ENCODE assay signal across 29 cellular contexts in the genomic region with DNA sequence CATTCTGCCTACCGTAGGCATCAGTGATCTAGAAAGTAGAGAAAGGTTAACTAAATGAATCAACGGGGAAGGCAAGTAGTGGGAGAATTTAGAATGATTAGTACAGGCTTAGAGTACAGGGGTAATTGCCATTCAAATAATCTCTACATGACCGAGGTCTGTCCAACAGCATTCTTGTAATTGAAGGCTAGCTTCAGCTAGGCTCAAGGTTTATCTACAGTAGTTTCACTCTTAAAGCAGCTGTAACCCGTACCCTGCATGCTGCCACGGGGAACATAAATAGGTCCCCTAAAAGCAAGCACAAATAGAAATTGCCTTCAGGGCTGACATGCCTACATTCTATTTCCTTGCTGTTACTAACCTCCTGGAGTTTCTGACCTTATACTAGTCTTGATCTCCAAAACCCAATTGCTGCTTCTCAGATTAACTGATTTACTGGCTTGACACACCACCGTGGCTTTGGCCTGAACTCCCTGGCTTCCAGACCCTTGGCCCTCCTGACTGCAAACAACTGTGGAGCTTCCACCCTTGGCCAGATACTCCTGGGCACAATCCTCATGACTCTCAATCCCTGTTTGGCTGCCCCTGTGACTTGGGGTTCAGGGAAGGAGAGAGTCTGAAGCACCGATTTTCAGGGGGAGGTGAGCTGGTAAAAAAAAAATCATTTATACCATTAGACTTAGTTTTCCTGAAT.
DNase-seq lines count a peak whose midpoint lies in the region; ATAC-seq, FAIRE-seq and TF ChIP-seq lines count a peak whose summit lies in the region.
"Had no signal": no experiment of that assay in that cellular context is flagged by ENCODE, and none has a peak within 500 bp of the region (broad histone marks: within the 10 kb centered on the region; RNA-seq: fewer than 3 reads in every experiment).

No MANE protein-coding gene starts in this region.

- TF ChIP-seq CTCF in H1 (IDR thresholded peaks at IDR 0.05; ENCODE audit: control extremely low read depth in 1 of 3, insufficient read depth in 1 of 3, low read depth in 1 of 3, low read length in 3 of 3) (no peak), right lobe of liver (IDR thresholded peaks at IDR 0.05) (no peak)

- TF ChIP-seq POLR2A in H1 (IDR thresholded peaks at IDR 0.05; ENCODE audit: control extremely low read depth in 1 of 2, low read depth in 2 of 2, low read length in 2 of 2) (no peak), right lobe of liver (IDR thresholded peaks at IDR 0.05) (no peak), H54 (IDR thresholded peaks at IDR 0.05; ENCODE audit: low read depth, low read length) (no peak)

- TF ChIP-seq EP300 in H1 (IDR thresholded peaks at IDR 0.05; ENCODE audit: borderline replicate concordance in 1 of 2, low read depth in 2 of 2, low read length in 2 of 2): no peak

- no peak overlapping the region for H2BK15ac ChIP-seq in H1 (ENCODE audit: low read length)

- H3K4me3 ChIP-seq in H1 (ENCODE audit: extremely low read depth in 1 of 4, insufficient read depth in 2 of 4, low read depth in 3 of 4, low read length in 4 of 4): no peak overlapping the region
- no peak overlapping the region for H3K4me3 ChIP-seq in right lobe of liver
- H3K4me3 ChIP-seq: ascending aorta; BLaER1 treated with 17β-estradiol and CSF1 and Interleukin-3, amounts not matched to agents 10 nM and 100 nM; spleen had no signal

- H2AK5ac ChIP-seq in H1 (ENCODE audit: low read depth, low read length): no peak overlapping the region

- H2BK120ac ChIP-seq in H1 (replicated peaks; ENCODE audit: low read depth, low read length): no peak overlapping the region

- CTCF ChIA-PET in H1 (lab: Charles Lee; ENCODE audit: partially characterized antibody): interaction anchor here (0.8 to 0.9 kb wide), 2 partner anchors 9 to 13 kb away, joined by 3 read pairs; no protein-coding TSS in a partner anchor

- H3K4ac ChIP-seq in H1 (replicated peaks; ENCODE audit: insufficient read length, low read depth, low read length): no peak overlapping the region

- no peak overlapping the region for H4K5ac ChIP-seq in H1 (ENCODE audit: insufficient read length, low read depth, low read length)

- ATAC-seq in right lobe of liver: peak; percentile 41 to 75 (median 70)
- ATAC-seq in stimulated activated memory B cell treated with anti-CD40 and anti-IgM and Interleukin-4, amounts not matched to agents 10 μg/mL and 1 μg/mL and 100 μg/mL, for 72 hours: peak; percentile 20
- ATAC-seq: natural killer cell treated with Interleukin-12 subunit alpha and Interleukin-12 subunit beta and Interleukin-15 and Interleukin-18, amount 100 ng/mL, for 72 hours; PC-3; T-helper 17 cell had no signal

- H3K79me2 ChIP-seq in H1 (ENCODE audit: control insufficient read depth in 1 of 2, insufficient read depth in 2 of 2, low read length in 2 of 2): no peaks in the 10 kb centered on the region

- H4K20me1 ChIP-seq in H1 (replicated peaks in 1 of 2; ENCODE audit: control insufficient read depth in 1 of 2, insufficient read depth in 2 of 2, low read length in 2 of 2): no peaks in the 10 kb centered on the region
- H4K20me1 ChIP-seq: BLaER1 treated with 17β-estradiol and CSF1 and Interleukin-3, amounts not matched to agents 10 nM and 100 nM had no signal

- H2BK5ac ChIP-seq in H1 (ENCODE audit: low read depth, low read length): no peak overlapping the region

- no peak for TF ChIP-seq RAD21 in H1 (IDR thresholded peaks at IDR 0.05 in 1 of 2, conservative IDR thresholded peaks at IDR 0.05 in 1 of 2; ENCODE audit: low read depth in 2 of 2, low read length in 2 of 2)

- H3K18ac ChIP-seq in H1 (ENCODE audit: extremely low read depth, low read length): no peak overlapping the region

- H2BK20ac ChIP-seq in H1 (ENCODE audit: low read length): 0 out of 2 replicates have a peak overlapping the region, but pooled peaks have one; percentile 3

- peaks cover 7% of the 10 kb centered on the region for H3K4me1 Mint-ChIP-seq in activated T-cell treated with anti-CD3 and anti-CD28 coated beads, Interleukin-2, amount 50 U/mL, for 24 hours (ENCODE audit: low read depth)
- H3K4me1 Mint-ChIP-seq in stimulated activated memory B cell treated with anti-CD40 and anti-IgM and Interleukin-4, amounts not matched to agents 10 μg/mL and 1 μg/mL and 100 μg/mL, for 72 hours: peaks cover 20% of the 10 kb centered on the region

- H3K27ac ChIP-seq in H1 (ENCODE audit: low read depth, low read length): no peak overlapping the region
- peak overlapping the region; percentile 71 to 80 (median 77) for H3K27ac ChIP-seq in right lobe of liver
- H3K27ac ChIP-seq: ascending aorta; BLaER1 treated with 17β-estradiol and CSF1 and Interleukin-3, amounts not matched to agents 10 nM and 100 nM; spleen had no signal

- H3K23ac ChIP-seq in H1 (ENCODE audit: insufficient read length): no peak overlapping the region

- H3K36me3 ChIP-seq in H1 (ENCODE audit: control insufficient read depth in 2 of 4, insufficient read depth in 4 of 4, low read length in 3 of 4): no peaks in the 10 kb centered on the region
- H3K36me3 ChIP-seq in right lobe of liver: no peaks in the 10 kb centered on the region
- H3K36me3 ChIP-seq: ascending aorta, spleen had no signal

- H3K14ac ChIP-seq in H1 (ENCODE audit: insufficient read length): no peak overlapping the region

- no peak overlapping the region for H2BK12ac ChIP-seq in H1 (ENCODE audit: low read depth, low read length)

- no peaks in the 10 kb centered on the region for H3K27me3 Mint-ChIP-seq in activated T-cell treated with anti-CD3 and anti-CD28 coated beads, Interleukin-2, amount 50 U/mL, for 24 hours
- no peaks in the 10 kb centered on the region for H3K27me3 Mint-ChIP-seq in stimulated activated memory B cell treated with anti-CD40 and anti-IgM and Interleukin-4, amounts not matched to agents 10 μg/mL and 1 μg/mL and 100 μg/mL, for 72 hours
- H3K27me3 Mint-ChIP-seq: IgD-negative memory B cell; natural killer cell treated with Interleukin-12 subunit alpha and Interleukin-12 subunit beta and Interleukin-15 and Interleukin-18, amount 100 ng/mL, for 72 hours; T-helper 17 cell had no signal

- H3K9me3 ChIP-seq in H1 (ENCODE audit: insufficient read depth in 2 of 2, low read depth in 1 of 2, low read length in 1 of 2): peaks cover 2 to 6% of the 10 kb centered on the region in 2 experiments; a peak in 1 of 4 replicates
- no peaks in the 10 kb centered on the region for H3K9me3 ChIP-seq in right lobe of liver
- H3K9me3 ChIP-seq: ascending aorta had no signal

- H3K4me1 ChIP-seq in H1 (replicated peaks in 1 of 4; ENCODE audit: control insufficient read depth in 3 of 4, insufficient read depth in 4 of 4, low read length in 3 of 4) (no peaks in the 10 kb centered on the region), right lobe of liver (peaks cover 0 to 25% (median 10%) of the 10 kb centered on the region in 4 donors)
- H3K4me1 ChIP-seq: ascending aorta; BLaER1 treated with 17β-estradiol and CSF1 and Interleukin-3, amounts not matched to agents 10 nM and 100 nM; spleen had no signal

- H3K4me3 Mint-ChIP-seq in activated T-cell treated with anti-CD3 and anti-CD28 coated beads, Interleukin-2, amount 50 U/mL, for 24 hours: no peak overlapping the region
- no peak overlapping the region for H3K4me3 Mint-ChIP-seq in stimulated activated memory B cell treated with anti-CD40 and anti-IgM and Interleukin-4, amounts not matched to agents 10 μg/mL and 1 μg/mL and 100 μg/mL, for 72 hours
- H3K4me3 Mint-ChIP-seq: activated naive CD4-positive, alpha-beta T cell treated with anti-CD3 and anti-CD28 coated beads for 36 hours; HFFc6; IgD-negative memory B cell; natural killer cell treated with Interleukin-12 subunit alpha and Interleukin-12 subunit beta and Interleukin-15 and Interleukin-18, amount 100 ng/mL, for 72 hours; T-helper 17 cell had no signal

- no peak overlapping the region for H3K9ac ChIP-seq in H1 (replicated peaks in 1 of 4; ENCODE audit: extremely low read depth in 1 of 4, low read depth in 3 of 4, low read length in 3 of 4)
- H3K9ac ChIP-seq: BLaER1 treated with 17β-estradiol and CSF1 and Interleukin-3, amounts not matched to agents 10 nM and 100 nM had no signal

- no peak overlapping the region for H3K4me2 ChIP-seq in H1 (ENCODE audit: insufficient read depth in 1 of 2, low read depth in 2 of 2, low read length in 2 of 2)
- H3K4me2 ChIP-seq: BLaER1 treated with 17β-estradiol and CSF1 and Interleukin-3, amounts not matched to agents 10 nM and 100 nM had no signal

- WGBS in H1 (ENCODE audit: extremely low coverage in 1 of 2, insufficient coverage in 1 of 2, insufficient read length in 1 of 2, insufficient replicate concordance in 2 of 2, low coverage in 1 of 2, low lambda C conversion rate in 2 of 2, missing lambda C conversion rate in 1 of 2), 2 experiments: 88% methylated on average over 7 of the region's 7 CpGs; no CpG with 5 or more reads in 1 of the 2 experiments
- WGBS in right lobe of liver (ENCODE audit: insufficient coverage, low coverage, low lambda C conversion rate, missing lambda C conversion rate): 34% methylated on average over 7 of the region's 7 CpGs

- no peak for DNase-seq in activated T-cell treated with anti-CD3 and anti-CD28 coated beads, Interleukin-2, amount 50 U/mL, for 24 hours
- no peak for DNase-seq in activated T-cell treated with anti-CD3 and anti-CD28 coated beads for 4 hours
- no peak for DNase-seq in H1 (ENCODE audit: low read depth in 1 of 2, low spot score in 2 of 2)
- DNase-seq in right lobe of liver: peak in 2 of 3 donors; percentile 69 to 75
- DNase-seq in NCI-H1930 (lab: John Stamatoyannopoulos, UW): no peak
- no peak for DNase-seq in activated effector memory CD4-positive, alpha-beta T cell treated with Interleukin-2 at 50 U/mL for 16 hours
- no peak for DNase-seq in H54 (ENCODE audit: insufficient read length, low spot score)
- DNase-seq: activated naive CD4-positive, alpha-beta T cell treated with anti-CD3 and anti-CD28 coated beads for 36 hours; cerebellar nuclear complex; effector CD4-positive, alpha-beta T cell; erythroblast; HFFc6; kidney glomerular epithelial cell; NCI-H1436 treated with DMSO at 0.1 percent for 48 hours; NCI-H2171 treated with DMSO at 0.1 percent for 48 hours; NCI-H526 treated with DMSO at 0.1 percent for 48 hours; PC-3; spleen; stimulated activated CD4-positive, alpha-beta T cell treated with anti-CD3 and anti-CD28 coated beads, Interleukin-4, amount 100 ng/mL, for 4 hours; T-helper 17 cell had no signal

- no peak overlapping the region for H3K56ac ChIP-seq in H1 (replicated peaks; ENCODE audit: insufficient read length, low read depth, low read length)

- no peak for FAIRE-seq in H1 (lab: Jason Lieb, UNC)
- no peak for FAIRE-seq in H54 (lab: Jason Lieb, UNC)
- FAIRE-seq: D721Med, frontal cortex, urothelium cell line had no signal

- H3K27ac Mint-ChIP-seq in activated T-cell treated with anti-CD3 and anti-CD28 coated beads, Interleukin-2, amount 50 U/mL, for 24 hours: peak overlapping the region; percentile 9
- H3K27ac Mint-ChIP-seq in stimulated activated memory B cell treated with anti-CD40 and anti-IgM and Interleukin-4, amounts not matched to agents 10 μg/mL and 1 μg/mL and 100 μg/mL, for 72 hours: peak overlapping the region; percentile 6
- H3K27ac Mint-ChIP-seq: activated naive CD4-positive, alpha-beta T cell treated with anti-CD3 and anti-CD28 coated beads for 36 hours; HFFc6; IgD-negative memory B cell; progenitor cell of endocrine pancreas; T-helper 17 cell had no signal

- H3K27me3 ChIP-seq in H1 (replicated peaks in 1 of 4; ENCODE audit: control insufficient read depth in 3 of 4, extremely low read depth in 1 of 4, insufficient read depth in 3 of 4, low read length in 3 of 4) (no peaks in the 10 kb centered on the region), right lobe of liver (no peaks in the 10 kb centered on the region)
- H3K27me3 ChIP-seq: ascending aorta; BLaER1 treated with 17β-estradiol and CSF1 and Interleukin-3, amounts not matched to agents 10 nM and 100 nM; spleen had no signal

- no peak overlapping the region for H4K8ac ChIP-seq in H1 (ENCODE audit: extremely low read depth, insufficient read depth, low read length)

- no peaks in the 10 kb centered on the region for H3K36me3 Mint-ChIP-seq in activated T-cell treated with anti-CD3 and anti-CD28 coated beads, Interleukin-2, amount 50 U/mL, for 24 hours (ENCODE audit: low read depth)
- no peaks in the 10 kb centered on the region for H3K36me3 Mint-ChIP-seq in stimulated activated memory B cell treated with anti-CD40 and anti-IgM and Interleukin-4, amounts not matched to agents 10 μg/mL and 1 μg/mL and 100 μg/mL, for 72 hours
- H3K36me3 Mint-ChIP-seq: IgD-negative memory B cell had no signal

- intact Hi-C loops in right lobe of liver (cut with DNase I): no loop called here

- no peak overlapping the region; the same call in 1 of the 2 replicates for H2AFZ ChIP-seq in H1 (ENCODE audit: low read length)

- H3K79me1 ChIP-seq in H1 (ENCODE audit: low read depth, low read length): no peaks in the 10 kb centered on the region

- H4K91ac ChIP-seq in H1 (replicated peaks; ENCODE audit: insufficient read length, low read length): no peak overlapping the region

- no peaks in the 10 kb centered on the region for H3K23me2 ChIP-seq in H1 (ENCODE audit: low read depth, low read length)

- H3K9me3 Mint-ChIP-seq in activated T-cell treated with anti-CD3 and anti-CD28 coated beads, Interleukin-2, amount 50 U/mL, for 24 hours: peaks cover 6% of the 10 kb centered on the region
- peaks cover 3% of the 10 kb centered on the region for H3K9me3 Mint-ChIP-seq in stimulated activated memory B cell treated with anti-CD40 and anti-IgM and Interleukin-4, amounts not matched to agents 10 μg/mL and 1 μg/mL and 100 μg/mL, for 72 hours

- POLR2A ChIA-PET in H1 (lab: Charles Lee; ENCODE audit: partially characterized antibody): no interaction called here

Comparison
In these comparisons a context has a peak if more than half of its experiments do, and no peak if none do; other contexts are left out.
1. DNase-seq: peak in right lobe of liver (2 of 3); none in activated T-cell treated with anti-CD3 and anti-CD28 coated beads, Interleukin-2, amount 50 U/mL, for 24 hours (single experiment), activated T-cell treated with anti-CD3 and anti-CD28 coated beads for 4 hours (single experiment), H1 (0 of 2), NCI-H1930 (0 of 2), activated effector memory CD4-positive, alpha-beta T cell treated with Interleukin-2 at 50 U/mL for 16 hours (single experiment) and H54 (single experiment).